Comparison of ENCODE assay signal across 22 cellular contexts in the genomic region with DNA sequence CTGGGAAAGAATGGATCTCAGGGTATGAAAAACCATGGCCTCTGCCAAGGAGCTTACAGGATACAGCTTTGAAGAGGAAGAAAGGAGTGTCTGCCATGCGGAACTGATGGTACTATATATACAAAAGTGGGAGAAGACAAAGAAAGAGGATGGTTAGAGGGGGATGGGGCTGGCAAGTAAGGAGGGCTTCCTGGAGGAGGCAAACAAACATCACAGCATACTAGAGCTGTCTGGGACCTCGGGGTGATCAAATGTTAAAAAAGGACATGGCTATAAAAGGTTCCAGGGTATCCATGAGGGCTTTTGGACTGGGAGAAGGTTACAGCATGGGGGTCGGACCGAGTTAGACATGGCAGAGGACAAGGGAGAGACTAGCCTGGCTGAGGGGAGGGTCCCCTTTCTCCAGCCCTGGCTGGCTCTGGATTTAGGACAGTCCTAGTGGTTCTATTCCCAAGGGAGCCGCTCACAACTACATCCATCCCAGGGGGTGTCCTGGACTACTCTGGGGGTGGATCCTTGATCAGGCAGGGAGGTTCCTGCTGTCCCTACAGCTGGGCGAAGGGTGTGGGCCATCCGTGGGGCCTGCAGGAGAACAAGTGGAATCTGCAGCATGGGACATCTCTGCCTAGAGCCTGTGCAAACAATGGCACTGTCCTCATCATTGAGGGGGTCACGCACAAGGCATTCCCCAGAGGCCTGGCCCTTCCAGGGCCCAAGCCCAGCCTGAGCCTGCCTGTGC. TPM values are rescaled to one million over a fixed set of nuclear protein-coding genes. Genes with fewer than 3 reads are reported as not detected.
"Had no signal": no experiment of that assay in that cellular context is flagged by ENCODE, and none has a peak within 500 bp of the region (broad histone marks: within the 10 kb centered on the region; RNA-seq: fewer than 3 reads in every experiment).

No MANE protein-coding gene starts in this region.

- H3K36me3 Mint-ChIP-seq: naive thymus-derived CD4-positive, alpha-beta T cell had no signal

- H3K4me2 ChIP-seq: hepatocyte had no signal

- H3K27ac Mint-ChIP-seq: naive thymus-derived CD4-positive, alpha-beta T cell; nephron progenitor cell; progenitor cell of endocrine pancreas had no signal

- H3K4me1 ChIP-seq: pancreas, suprapubic skin, thyroid gland, upper lobe of left lung, vagina had no signal

- H3K9me3 Mint-ChIP-seq: naive thymus-derived CD4-positive, alpha-beta T cell; nephron progenitor cell had no signal

- H2AFZ ChIP-seq: hepatocyte had no signal

- H3K27me3 ChIP-seq: hepatocyte, pancreas, thyroid gland, upper lobe of left lung, vagina had no signal

- ATAC-seq: naive thymus-derived CD4-positive, alpha-beta T cell; pancreas had no signal

- DNase-seq: effector CD4-positive, alpha-beta T cell; foreskin melanocyte; head of caudate nucleus; kidney glomerular epithelial cell; naive thymus-derived CD4-positive, alpha-beta T cell; nucleus accumbens; pancreas; right cardiac atrium; stimulated activated CD4-positive, alpha-beta T cell treated with anti-CD3 and anti-CD28 coated beads, Interleukin-2, amount 100 ng/mL, for 48 hours; stimulated activated naive CD4-positive, alpha-beta T cell treated with Interleukin-2 at 50 U/mL for 16 hours; thyroid gland; upper lobe of left lung had no signal

- H3K27ac ChIP-seq: coronary artery, hepatocyte, pancreas, suprapubic skin, thyroid gland, upper lobe of left lung, vagina had no signal

- H3K9me3 ChIP-seq: pancreas, suprapubic skin, thyroid gland, upper lobe of left lung, vagina had no signal

- H3K4me1 Mint-ChIP-seq: nephron progenitor cell had no signal

- H3K4me3 ChIP-seq: coronary artery, hepatocyte, pancreas, suprapubic skin, thyroid gland, upper lobe of left lung, vagina had no signal

- FAIRE-seq: pancreas, small intestine had no signal

- H3K4me3 Mint-ChIP-seq: naive thymus-derived CD4-positive, alpha-beta T cell; nephron progenitor cell had no signal

- H3K36me3 ChIP-seq: pancreas, suprapubic skin, thyroid gland, upper lobe of left lung, vagina had no signal

RNA-seq across cellular contexts. Expression of a gene that starts 12.2 kb away (rescaled TPM):
- total RNA-seq: dermis microvascular lymphatic vessel endothelial cell; lung microvascular endothelial cell; mononuclear cell; naive thymus-derived CD4-positive, alpha-beta T cell; vagina had no signal
- polyA plus RNA-seq: naive thymus-derived CD4-positive, alpha-beta T cell; pancreas had no signal
